10 cellular contexts compared by ENCODE assay signal in genomic region chr1:172380441-172381244, GRCh38. TPM values are rescaled to one million over a fixed set of nuclear protein-coding genes. Genes with fewer than 3 reads are reported as not detected.
DNase-seq lines count a peak whose midpoint lies in the region; ATAC-seq and TF ChIP-seq lines count a peak whose summit lies in the region.
"Had no signal": no experiment of that assay in that cellular context is flagged by ENCODE, and none has a peak within 500 bp of the region (broad histone marks: within the 10 kb centered on the region; RNA-seq: fewer than 3 reads in every experiment).

No MANE protein-coding gene starts in this region.

- peak overlapping the region; percentile 91 for H3K27ac Mint-ChIP-seq in activated CD4-positive, alpha-beta T cell treated with anti-CD3 and anti-CD28 coated beads for 36 hours
- peak overlapping the region; percentile 95 for H3K27ac Mint-ChIP-seq in memory B cell

- H3K27me3 ChIP-seq in esophagus squamous epithelium (no peaks in the 10 kb centered on the region), lower lobe of right lung (ENCODE audit: low read depth) (no peaks in the 10 kb centered on the region)

- ATAC-seq in activated CD4-positive, alpha-beta T cell treated with anti-CD3 and anti-CD28 coated beads for 36 hours, result peak; percentile 98
- ATAC-seq in HG02798 (IDR thresholded peaks at IDR 0.05; ENCODE audit: poor library complexity, unreplicated experiment) (peak; percentile 78), memory B cell (ENCODE audit: low read depth) (peak; percentile 90), lower lobe of right lung (no peak)

- peaks cover 31% of the 10 kb centered on the region for H3K4me1 Mint-ChIP-seq in activated CD4-positive, alpha-beta T cell treated with anti-CD3 and anti-CD28 coated beads for 36 hours
- peaks cover 20% of the 10 kb centered on the region for H3K4me1 Mint-ChIP-seq in memory B cell

- intact Hi-C loops in activated CD4-positive, alpha-beta T cell treated with anti-CD3 and anti-CD28 coated beads for 36 hours (cut with DNase I, micrococcal nuclease), result loop anchor here (1.0 to 2.0 kb wide), 5 partner anchors 14 to 42 kb away; no protein-coding TSS in a partner anchor
- intact Hi-C loops in esophagus squamous epithelium (cut with DNase I) (no loop called here), lower lobe of right lung (cut with DNase I) (no loop called here)

- H3K4me3 ChIP-seq in esophagus squamous epithelium, result no peak overlapping the region
- H3K4me3 ChIP-seq in lower lobe of right lung, result no peak overlapping the region

- H3K27ac ChIP-seq in esophagus squamous epithelium (no peak overlapping the region), lower lobe of right lung (no peak overlapping the region)

- H3K9me3 Mint-ChIP-seq in activated CD4-positive, alpha-beta T cell treated with anti-CD3 and anti-CD28 coated beads for 36 hours (ENCODE audit: low read depth), result no peaks in the 10 kb centered on the region
- H3K9me3 Mint-ChIP-seq in memory B cell, result no peaks in the 10 kb centered on the region

- peak; percentile 32 for DNase-seq in activated CD4-positive, alpha-beta T cell treated with anti-CD3 and anti-CD28 coated beads for 36 hours
- no peak for DNase-seq in activated CD4-positive, alpha-beta T cell treated with anti-CD3 and anti-CD28 coated beads for 1 hour
- peak; percentile 48 for DNase-seq in RPMI8226
- peak in 1 of 2 donors; percentile 44 for DNase-seq in memory B cell (ENCODE audit: low spot score in 2 of 2)
- no peak for DNase-seq in AG20443 (ENCODE audit: low spot score)
- DNase-seq in esophagus squamous epithelium (lab: John Stamatoyannopoulos, UW), result no peak
- no peak for DNase-seq in lower lobe of right lung

- 53 to 54% methylated on average over 6 of the region's 6 CpGs for whole genome bisulfite sequencing in esophagus squamous epithelium, 2 donors

- H3K4me3 Mint-ChIP-seq in activated CD4-positive, alpha-beta T cell treated with anti-CD3 and anti-CD28 coated beads for 36 hours, result peak overlapping the region; percentile 43
- peak overlapping the region; percentile 52 for H3K4me3 Mint-ChIP-seq in memory B cell

- TF ChIP-seq CTCF in esophagus squamous epithelium (IDR thresholded peaks at IDR 0.05) (no peak), lower lobe of right lung (IDR thresholded peaks at IDR 0.05) (no peak)

- H3K36me3 ChIP-seq in esophagus squamous epithelium (no peaks in the 10 kb centered on the region), lower lobe of right lung (no peaks in the 10 kb centered on the region)

- no peaks in the 10 kb centered on the region for H3K27me3 Mint-ChIP-seq in activated CD4-positive, alpha-beta T cell treated with anti-CD3 and anti-CD28 coated beads for 36 hours
- H3K27me3 Mint-ChIP-seq in memory B cell, result no peaks in the 10 kb centered on the region

- H3K4me1 ChIP-seq in esophagus squamous epithelium (no peaks in the 10 kb centered on the region), lower lobe of right lung (no peaks in the 10 kb centered on the region)

- CTCF ChIA-PET in activated CD4-positive, alpha-beta T cell treated with anti-CD3 and anti-CD28 coated beads for 36 hours (lab: Charles Lee), result interaction anchor here (0.7 kb wide), 1 partner anchor 281 kb away, joined by 4 read pairs; no protein-coding TSS in a partner anchor

- H3K9me3 ChIP-seq in esophagus squamous epithelium (no peaks in the 10 kb centered on the region), lower lobe of right lung (no peaks in the 10 kb centered on the region)

- H3K36me3 Mint-ChIP-seq in activated CD4-positive, alpha-beta T cell treated with anti-CD3 and anti-CD28 coated beads for 36 hours (ENCODE audit: low read depth), result peaks cover 3% of the 10 kb centered on the region
- peaks cover 4% of the 10 kb centered on the region for H3K36me3 Mint-ChIP-seq in memory B cell

- no peak for TF ChIP-seq POLR2A in esophagus squamous epithelium (IDR thresholded peaks at IDR 0.05)

- POLR2A ChIA-PET in activated CD4-positive, alpha-beta T cell treated with anti-CD3 and anti-CD28 coated beads for 36 hours (lab: Charles Lee), result interaction anchor here (0.6 to 1.0 kb wide), 2 partner anchors 22 to 202 kb away, joined by 5 to 9 read pairs; no protein-coding TSS in a partner anchor

RNA-seq across cellular contexts. Expression of gene C1orf105, which starts 39.8 kb away (rescaled TPM):
- total RNA-seq in activated CD4-positive, alpha-beta T cell treated with anti-CD3 and anti-CD28 coated beads for 36 hours, result not detected
- total RNA-seq in esophagus squamous epithelium (not detected), lower lobe of right lung (not detected)
- total RNA-seq: subcutaneous adipose tissue; T-helper 2 cell treated with Interferon-gamma antibody and Interleukin-4, amounts not matched to agents 100 ng/mL and 5 ng/mL, for 36 hours had no signal

Comparison
In these comparisons a context has a peak if more than half of its experiments do, and no peak if none do; other contexts are left out.
1. DNase-seq: peak in activated CD4-positive, alpha-beta T cell treated with anti-CD3 and anti-CD28 coated beads for 36 hours (single experiment) and RPMI8226 (single experiment); none in activated CD4-positive, alpha-beta T cell treated with anti-CD3 and anti-CD28 coated beads for 1 hour (single experiment), AG20443 (single experiment), esophagus squamous epithelium (single experiment) and lower lobe of right lung (single experiment).
2. ATAC-seq: peak in activated CD4-positive, alpha-beta T cell treated with anti-CD3 and anti-CD28 coated beads for 36 hours (single experiment), HG02798 (single experiment) and memory B cell (single experiment); none in lower lobe of right lung (0 of 2).
3. intact Hi-C loops: an anchor here in activated CD4-positive, alpha-beta T cell treated with anti-CD3 and anti-CD28 coated beads for 36 hours (1.0 to 2.0 kb wide); none called in esophagus squamous epithelium and lower lobe of right lung.